ENCODE assay signal across 19 cellular contexts in the genomic region with DNA sequence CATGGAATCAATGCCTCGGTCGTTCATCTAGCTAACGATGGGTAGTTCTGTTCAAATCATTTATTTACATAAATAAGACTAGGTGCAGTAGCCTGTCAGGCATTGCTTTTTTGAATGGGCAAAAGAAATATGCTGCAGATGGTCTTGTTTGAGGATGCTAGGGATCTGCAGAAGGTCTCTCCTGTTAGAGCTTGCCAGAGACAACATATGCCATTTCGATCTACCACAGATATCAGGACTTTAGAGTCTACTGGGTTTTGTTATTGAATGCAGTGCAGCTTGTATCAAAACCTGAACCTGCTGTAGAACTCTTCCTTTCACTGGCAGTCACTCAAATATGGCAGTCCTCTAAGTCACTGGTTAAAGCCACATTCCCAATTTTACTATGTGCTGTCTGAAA.
DNase-seq lines count a peak whose midpoint lies in the region; ATAC-seq and TF ChIP-seq lines count a peak whose summit lies in the region.
"Had no signal": no experiment of that assay in that cellular context is flagged by ENCODE, and none has a peak within 500 bp of the region (broad histone marks: within the 10 kb centered on the region; RNA-seq: fewer than 3 reads in every experiment).

No MANE protein-coding gene starts in this region.

- intact Hi-C loops in esophagus muscularis mucosa (cut with DNase I) = no loop called here
- intact Hi-C loops in right lobe of liver (cut with DNase I) = no loop called here
- intact Hi-C loops in heart right ventricle (cut with DNase I) = no loop called here

- peak overlapping the region; percentile 79 for H2AFZ ChIP-seq in SU-DHL-6 (ENCODE audit: low read depth, low read length, severe bottlenecking)
- H2AFZ ChIP-seq: GM23248 had no signal

- WGBS in esophagus muscularis mucosa = 76% methylated on average over 4 of the region's 4 CpGs
- WGBS in right lobe of liver (ENCODE audit: insufficient coverage, low coverage, low lambda C conversion rate, missing lambda C conversion rate) = 52% methylated on average over 4 of the region's 4 CpGs
- WGBS in heart right ventricle, 2 donors = 83 to 86% methylated on average over 4 of the region's 4 CpGs

- no peak overlapping the region for H3K27ac ChIP-seq in SU-DHL-6 (ENCODE audit: low read depth, low read length)
- H3K27ac ChIP-seq in esophagus muscularis mucosa (replicated peaks in 1 of 4) = no peak overlapping the region
- H3K27ac ChIP-seq in right lobe of liver = no peak overlapping the region
- no peak overlapping the region for H3K27ac ChIP-seq in heart right ventricle
- H3K27ac ChIP-seq: BLaER1, C4-2B, GM23248 had no signal

- H3K9ac ChIP-seq in SU-DHL-6 (ENCODE audit: low read length) = no peak overlapping the region
- H3K9ac ChIP-seq: BLaER1, GM23248 had no signal

- H3K4me1 ChIP-seq in esophagus muscularis mucosa (no peaks in the 10 kb centered on the region), right lobe of liver (no peaks in the 10 kb centered on the region), heart right ventricle (no peaks in the 10 kb centered on the region)
- H3K4me1 ChIP-seq: BLaER1, Caco-2 had no signal

- no peaks in the 10 kb centered on the region for H3K9me2 ChIP-seq in SU-DHL-6 (replicated peaks; ENCODE audit: insufficient read depth, low read length)

- no peak overlapping the region for H3K4me2 ChIP-seq in SU-DHL-6 (ENCODE audit: low read depth, low read length, poor library complexity, severe bottlenecking)
- H3K4me2 ChIP-seq: BLaER1 had no signal

- no peaks in the 10 kb centered on the region for H3K9me3 ChIP-seq in SU-DHL-6 (ENCODE audit: insufficient read depth, low read length)
- no peaks in the 10 kb centered on the region for H3K9me3 ChIP-seq in esophagus muscularis mucosa
- H3K9me3 ChIP-seq in right lobe of liver = no peaks in the 10 kb centered on the region
- H3K9me3 ChIP-seq in heart right ventricle = peaks cover 0 to 29% (median 0%) of the 10 kb centered on the region in 11 donors
- H3K9me3 ChIP-seq: BLaER1, Caco-2 had no signal

- DNase-seq in NCI-H1694 (lab: John Stamatoyannopoulos, UW) (peak; percentile 98), cerebellum (ENCODE audit: low spot score) (peak; percentile 73), DMS 273 (lab: John Stamatoyannopoulos, UW; ENCODE audit: unreplicated experiment) (no peak), esophagus muscularis mucosa (ENCODE audit: extremely low spot score) (no peak), right lobe of liver (no peak), heart right ventricle (no peak)
- DNase-seq: Caco-2; CD4-positive, CD25-positive, alpha-beta regulatory T cell; CD8-positive, alpha-beta T cell; DMS 273 treated with DMSO at 0.1 percent for 48 hours; DMS79; EL; GF-D8; GM23248; H7; HCEC 1CT had no signal

- ATAC-seq in right lobe of liver (no peak), heart right ventricle (no peak)
- ATAC-seq: CD8-positive, alpha-beta T cell had no signal

- H3K79me2 ChIP-seq in SU-DHL-6 (ENCODE audit: insufficient read depth, low read length) = no peaks in the 10 kb centered on the region

- H3K27me3 ChIP-seq in SU-DHL-6 (ENCODE audit: low read length) (no peaks in the 10 kb centered on the region), esophagus muscularis mucosa (no peaks in the 10 kb centered on the region), right lobe of liver (no peaks in the 10 kb centered on the region), heart right ventricle (no peaks in the 10 kb centered on the region)
- H3K27me3 ChIP-seq: BLaER1 had no signal

- H4K20me1 ChIP-seq in SU-DHL-6 (ENCODE audit: low read depth, low read length) = no peaks in the 10 kb centered on the region
- H4K20me1 ChIP-seq: BLaER1 had no signal

- no peak for TF ChIP-seq EP300 in esophagus muscularis mucosa (IDR thresholded peaks at IDR 0.05)

- H3F3A ChIP-seq in SU-DHL-6 (ENCODE audit: insufficient read depth) = no peaks in the 10 kb centered on the region

- no peak overlapping the region for H3K4me3 ChIP-seq in SU-DHL-6 (ENCODE audit: insufficient read depth, low read length, poor library complexity, severe bottlenecking)
- no peak overlapping the region for H3K4me3 ChIP-seq in esophagus muscularis mucosa
- no peak overlapping the region for H3K4me3 ChIP-seq in right lobe of liver
- no peak overlapping the region for H3K4me3 ChIP-seq in heart right ventricle
- H3K4me3 ChIP-seq: BLaER1, GM23248 had no signal

- H3K36me3 ChIP-seq in SU-DHL-6 (ENCODE audit: low read length) = no peaks in the 10 kb centered on the region
- H3K36me3 ChIP-seq in esophagus muscularis mucosa = no peaks in the 10 kb centered on the region
- H3K36me3 ChIP-seq in right lobe of liver = no peaks in the 10 kb centered on the region
- no peaks in the 10 kb centered on the region for H3K36me3 ChIP-seq in heart right ventricle
- H3K36me3 ChIP-seq: BLaER1 had no signal

- no peak for TF ChIP-seq POLR2A in esophagus muscularis mucosa (IDR thresholded peaks at IDR 0.05; ENCODE audit: low read depth)
- no peak for TF ChIP-seq POLR2A in right lobe of liver (IDR thresholded peaks at IDR 0.05)

- TF ChIP-seq CTCF in SU-DHL-6 (IDR thresholded peaks at IDR 0.05; ENCODE audit: insufficient read depth, low read length, poor library complexity, severe bottlenecking) (no peak), esophagus muscularis mucosa (IDR thresholded peaks at IDR 0.05) (no peak), right lobe of liver (IDR thresholded peaks at IDR 0.05) (no peak), heart right ventricle (IDR thresholded peaks at IDR 0.05) (no peak)

Comparison
In these comparisons a context has a peak if more than half of its experiments do, and no peak if none do; other contexts are left out.
1. DNase-seq: peak in NCI-H1694 (single experiment) and cerebellum (single experiment); none in DMS 273 (single experiment), esophagus muscularis mucosa (single experiment), right lobe of liver (0 of 3) and heart right ventricle (0 of 2).